1 cellular context compared by ENCODE assay signal in genomic region chr5:116669261-116670049, GRCh38.
TF ChIP-seq lines count a peak whose summit lies in the region.

No MANE protein-coding gene starts in this region.

TF ChIP-seq in GM23338, 12 proteins besides CTCF, POLR2A, EP300 and RAD21 (continued from another document):
- TF ChIP-seq ZNF462 (CRISPR knock-in tag; IDR thresholded peaks at IDR 0.05) = no peak
- no peak for TF ChIP-seq REST (IDR thresholded peaks at IDR 0.05; ENCODE audit: unreplicated experiment)
